ENCODE assay signal across 1 cellular context in genomic region chr17:49989518-49989880, GRCh38.
TF ChIP-seq lines count a peak whose summit lies in the region.

No MANE protein-coding gene starts in this region.

TF ChIP-seq in SK-N-SH treated with all-trans-retinoic acid at 6 μM for 48 hours, 23 proteins besides CTCF, POLR2A, EP300 and RAD21 (continued from another document):
- TF ChIP-seq TSHZ2 (CRISPR knock-in tag; IDR thresholded peaks at IDR 0.05) (no peak), ZNF70 (CRISPR knock-in tag; IDR thresholded peaks at IDR 0.05) (no peak), CREB5 (CRISPR knock-in tag; IDR thresholded peaks at IDR 0.05; ENCODE audit: low read depth) (no peak), RARB (CRISPR knock-in tag; IDR thresholded peaks at IDR 0.05) (no peak), ISL1 (CRISPR knock-in tag; IDR thresholded peaks at IDR 0.05) (no peak), PPARA (CRISPR knock-in tag; IDR thresholded peaks at IDR 0.05; ENCODE audit: borderline replicate concordance) (no peak), ZFP30 (CRISPR knock-in tag; IDR thresholded peaks at IDR 0.05) (no peak), ZNF565 (CRISPR knock-in tag; conservative IDR thresholded peaks at IDR 0.05; ENCODE audit: low read depth) (no peak)
